17 cellular contexts compared by ENCODE assay signal in genomic region chr10:27512548-27512947, GRCh38. TPM values are rescaled to one million over a fixed set of nuclear protein-coding genes. Genes with fewer than 3 reads are reported as not detected.
DNase-seq lines count a peak whose midpoint lies in the region; ATAC-seq and TF ChIP-seq lines count a peak whose summit lies in the region.
"Had no signal": no experiment of that assay in that cellular context is flagged by ENCODE, and none has a peak within 500 bp of the region (broad histone marks: within the 10 kb centered on the region; RNA-seq: fewer than 3 reads in every experiment).

No MANE protein-coding gene starts in this region.

- 22 to 30% methylated on average over 2 of the region's 2 CpGs for WGBS in GM23248 (ENCODE audit: low coverage in 1 of 2, low lambda C conversion rate in 2 of 2, missing lambda C conversion rate in 2 of 2), 2 experiments
- WGBS in smooth muscle cell (ENCODE audit: low lambda C conversion rate), result 61% methylated on average over 2 of the region's 2 CpGs

- DNase-seq in AG20443 (ENCODE audit: low spot score) (peak; percentile 12), GM23248 (peak; percentile 52), chondrocyte (ENCODE audit: low spot score) (no peak), smooth muscle cell (lab: John Stamatoyannopoulos, UW; ENCODE audit: unreplicated experiment) (no peak), mucosa of descending colon (no peak), COLO668 (lab: John Stamatoyannopoulos, UW; ENCODE audit: unreplicated experiment) (no peak)
- DNase-seq in activated T-cell treated with anti-CD3 and anti-CD28 coated beads, Interleukin-2, amount 50 U/mL, for 24 hours, result no peak
- DNase-seq: BE2C, Caco-2, DMS153, NCI-H1048, NCI-H1436, NCI-H1930, NCI-H526 had no signal

- H3K9ac ChIP-seq in GM23248 (no peak overlapping the region), smooth muscle cell (ENCODE audit: low read depth) (no peak overlapping the region)

- intact Hi-C loops in mucosa of descending colon (cut with DNase I, micrococcal nuclease), result no loop called here

- H3K9me2 ChIP-seq in GM23248 (ENCODE audit: insufficient read depth), result no peaks in the 10 kb centered on the region

- H3K27me3 ChIP-seq in GM23248 (replicated peaks; ENCODE audit: insufficient read depth) (no peaks in the 10 kb centered on the region), smooth muscle cell (ENCODE audit: low read depth) (no peaks in the 10 kb centered on the region)
- H3K27me3 ChIP-seq: BE2C, SJSA1 had no signal

- no peaks in the 10 kb centered on the region for H3K9me3 ChIP-seq in GM23248 (ENCODE audit: low read depth)
- H3K9me3 ChIP-seq in smooth muscle cell (replicated peaks; ENCODE audit: low read depth), result no peaks in the 10 kb centered on the region
- no peaks in the 10 kb centered on the region for H3K9me3 ChIP-seq in mucosa of descending colon
- H3K9me3 ChIP-seq: BE2C, Caco-2, SJSA1 had no signal

- in situ Hi-C loops in GM23248 (cut with MboI), result no loop called here

- H3K27me3 Mint-ChIP-seq in chondrocyte (ENCODE audit: low read depth), result no peaks in the 10 kb centered on the region
- no peaks in the 10 kb centered on the region for H3K27me3 Mint-ChIP-seq in activated T-cell treated with anti-CD3 and anti-CD28 coated beads, Interleukin-2, amount 50 U/mL, for 24 hours
- H3K27me3 Mint-ChIP-seq: CD4-positive, CD25-positive, alpha-beta regulatory T cell had no signal

- H3K79me2 ChIP-seq in GM23248 (ENCODE audit: insufficient read depth) (peaks cover 98% of the 10 kb centered on the region), smooth muscle cell (ENCODE audit: low read depth) (peaks cover 92% of the 10 kb centered on the region)

- peak overlapping the region; percentile 8 for H3K27ac Mint-ChIP-seq in chondrocyte (ENCODE audit: unreplicated experiment)
- no peak overlapping the region for H3K27ac Mint-ChIP-seq in activated T-cell treated with anti-CD3 and anti-CD28 coated beads, Interleukin-2, amount 50 U/mL, for 24 hours

- no peaks in the 10 kb centered on the region for H3K9me3 Mint-ChIP-seq in chondrocyte (ENCODE audit: low read depth)
- H3K9me3 Mint-ChIP-seq in activated T-cell treated with anti-CD3 and anti-CD28 coated beads, Interleukin-2, amount 50 U/mL, for 24 hours, result no peaks in the 10 kb centered on the region
- H3K9me3 Mint-ChIP-seq: CD4-positive, CD25-positive, alpha-beta regulatory T cell had no signal

- no peak overlapping the region for H3K4me3 Mint-ChIP-seq in chondrocyte (ENCODE audit: unreplicated experiment)
- H3K4me3 Mint-ChIP-seq in activated T-cell treated with anti-CD3 and anti-CD28 coated beads, Interleukin-2, amount 50 U/mL, for 24 hours, result no peak overlapping the region

- peaks cover 20% of the 10 kb centered on the region; the same call in 1 of the 2 replicates for H4K20me1 ChIP-seq in GM23248 (ENCODE audit: insufficient read depth)
- peaks cover 100% of the 10 kb centered on the region for H4K20me1 ChIP-seq in smooth muscle cell (ENCODE audit: low read depth)

- H3K36me3 ChIP-seq in GM23248 (ENCODE audit: low read depth) (peaks cover 31% of the 10 kb centered on the region), smooth muscle cell (ENCODE audit: low read depth) (no peaks in the 10 kb centered on the region), mucosa of descending colon (ENCODE audit: low read depth) (no peaks in the 10 kb centered on the region)

- H3K4me1 Mint-ChIP-seq in chondrocyte (ENCODE audit: low read depth), result peaks cover 51% of the 10 kb centered on the region
- H3K4me1 Mint-ChIP-seq in activated T-cell treated with anti-CD3 and anti-CD28 coated beads, Interleukin-2, amount 50 U/mL, for 24 hours (ENCODE audit: low read depth), result peaks cover 78% of the 10 kb centered on the region

- H3K4me1 ChIP-seq in GM23248 (ENCODE audit: insufficient read depth) (peaks cover 45% of the 10 kb centered on the region), smooth muscle cell (ENCODE audit: low read depth) (no peaks in the 10 kb centered on the region), mucosa of descending colon (ENCODE audit: low read depth) (no peaks in the 10 kb centered on the region)
- H3K4me1 ChIP-seq: BE2C, Caco-2 had no signal

- H3K36me3 Mint-ChIP-seq in chondrocyte (ENCODE audit: low read depth), result peaks cover 18% of the 10 kb centered on the region
- H3K36me3 Mint-ChIP-seq in activated T-cell treated with anti-CD3 and anti-CD28 coated beads, Interleukin-2, amount 50 U/mL, for 24 hours (ENCODE audit: low read depth), result peaks cover 79% of the 10 kb centered on the region

- H3K4me2 ChIP-seq in GM23248 (ENCODE audit: unreplicated experiment) (peak overlapping the region; percentile 45), smooth muscle cell (no peak overlapping the region)

- TF ChIP-seq CTCF in chondrocyte (IDR thresholded peaks at IDR 0.05) (no peak), smooth muscle cell (IDR thresholded peaks at IDR 0.05; ENCODE audit: borderline replicate concordance, insufficient read depth, poor library complexity, severe bottlenecking) (no peak), mucosa of descending colon (IDR thresholded peaks at IDR 0.05) (no peak)

- H3K4me3 ChIP-seq in GM23248 (no peak overlapping the region), smooth muscle cell (no peak overlapping the region), mucosa of descending colon (no peak overlapping the region)
- H3K4me3 ChIP-seq: SJSA1 had no signal

- no peak for ATAC-seq in mucosa of descending colon

- peaks cover 49% of the 10 kb centered on the region for H3F3A ChIP-seq in GM23248 (ENCODE audit: insufficient read depth)
- no peaks in the 10 kb centered on the region for H3F3A ChIP-seq in smooth muscle cell (ENCODE audit: low read depth)

- H3K27ac ChIP-seq in GM23248 (0 out of 2 replicates have a peak overlapping the region, but pooled peaks have one; percentile 29), smooth muscle cell (ENCODE audit: low read depth) (peak overlapping the region; percentile 64)
- H3K27ac ChIP-seq: HL-60, SJSA1 had no signal

- no peak overlapping the region for H2AFZ ChIP-seq in GM23248
- no peak overlapping the region for H2AFZ ChIP-seq in smooth muscle cell (ENCODE audit: low read depth)

RNA-seq across cellular contexts. Expression of gene RAB18, which starts 8.4 kb away (rescaled TPM):
- 55.3 and 57.7 TPM in 2 replicates for total RNA-seq in GM23248 (2014; rRNA removed; shearing (Covaris generic))
- polyA plus RNA-seq in GM23248 (2016; fragmentation: Nextera tagmentation; extraction: Ambion mirVana) (221 and 226 TPM in 2 replicates), smooth muscle cell (122 and 124 TPM in 2 replicates)
- total RNA-seq in chondrocyte (176 to 179 TPM (median 178 TPM) in 3 replicates), smooth muscle cell (64.1 and 81.4 TPM in 2 replicates), mucosa of descending colon (100 to 1,000 TPM in 1 of 3 donors, 10 to 100 TPM in 2; 88.9 to 131 (median 98.9) TPM)

Comparison
In these comparisons a context has a peak if more than half of its experiments do, and no peak if none do; other contexts are left out.
1. DNase-seq: peak in AG20443 (single experiment) and GM23248 (single experiment); none in chondrocyte (single experiment), smooth muscle cell (single experiment), activated T-cell treated with anti-CD3 and anti-CD28 coated beads, Interleukin-2, amount 50 U/mL, for 24 hours (single experiment), mucosa of descending colon (0 of 3) and COLO668 (single experiment).